In genomic region chr17:7016886-7017826, GRCh38 we compare ENCODE assay signal across 1 cellular context.
A peak's percentile ranks its signal among the peaks of the same experiment; 100 is the strongest.
TF ChIP-seq lines count a peak whose summit lies in the region.

No MANE protein-coding gene starts in this region.

TF ChIP-seq in K562, 482 proteins besides CTCF, POLR2A, EP300 and RAD21:
- TF ChIP-seq NRF1 (conservative IDR thresholded peaks at IDR 0.05 in 1 of 2, IDR thresholded peaks at IDR 0.05 in 1 of 2), result 0 out of 4 replicates have a peak, but pooled peaks of 1 of the 2 experiments have one; percentile 14
- TF ChIP-seq HDAC1 (IDR thresholded peaks at IDR 0.05), result no peak
- TF ChIP-seq NR2C2 (CRISPR knock-in tag; IDR thresholded peaks at IDR 0.05), result peak; percentile 15; the same call in 1 of the 2 replicates
- TF ChIP-seq NR2C2 (tag; IDR thresholded peaks at IDR 0.05), result peak; percentile 52; the same call in 1 of the 2 replicates
- TF ChIP-seq HBP1 (CRISPR knock-in tag; IDR thresholded peaks at IDR 0.05), result no peak
- peak; percentile 21 for TF ChIP-seq TAF1 (IDR thresholded peaks at IDR 0.05; ENCODE audit: control insufficient read depth, extremely low read depth, insufficient read depth, low read length, severe bottlenecking)
- TF ChIP-seq ZNF740 (CRISPR knock-in tag; IDR thresholded peaks at IDR 0.05), result no peak
- no peak for TF ChIP-seq ZNF740 (tag; IDR thresholded peaks at IDR 0.05)
- no peak for TF ChIP-seq HMG20B (CRISPR knock-in tag; IDR thresholded peaks at IDR 0.05)
- TF ChIP-seq ZBTB2 (IDR thresholded peaks at IDR 0.05), result no peak
- no peak for TF ChIP-seq ZNF444 (CRISPR knock-in tag; IDR thresholded peaks at IDR 0.05)
- TF ChIP-seq MBD1 (CRISPR knock-in tag; IDR thresholded peaks at IDR 0.05), result no peak
- no peak for TF ChIP-seq ZNF282 (CRISPR knock-in tag; IDR thresholded peaks at IDR 0.05)
- TF ChIP-seq PRPF4 (IDR thresholded peaks at IDR 0.05; ENCODE audit: insufficient read depth, low read depth, low read length, poor library complexity, severe bottlenecking), result no peak
- 0 out of 2 replicates have a peak, but pooled peaks have one; percentile 15 for TF ChIP-seq CTBP1 (IDR thresholded peaks at IDR 0.05; ENCODE audit: borderline replicate concordance)
- no peak for TF ChIP-seq SMARCA5 (IDR thresholded peaks at IDR 0.05)
- TF ChIP-seq ESRRA (IDR thresholded peaks at IDR 0.05; ENCODE audit: borderline replicate concordance, low read depth), result peak; percentile 81
- TF ChIP-seq ZSCAN32 (CRISPR knock-in tag; IDR thresholded peaks at IDR 0.05), result no peak
- TF ChIP-seq SMC3 (conservative IDR thresholded peaks at IDR 0.05; ENCODE audit: insufficient read depth, low read depth, low read length), result no peak
- no peak for TF ChIP-seq ZNF583 (CRISPR knock-in tag; IDR thresholded peaks at IDR 0.05)
- no peak for TF ChIP-seq PCBP2 (IDR thresholded peaks at IDR 0.05; ENCODE audit: low read depth, low read length, poor library complexity, severe bottlenecking)
- peak; percentile 26; the same call in 1 of the 2 replicates for TF ChIP-seq KAT7 (CRISPR knock-in tag; IDR thresholded peaks at IDR 0.05; ENCODE audit: borderline replicate concordance)
- no peak for TF ChIP-seq BCL6 (CRISPR knock-in tag; IDR thresholded peaks at IDR 0.05)
- TF ChIP-seq ZNF77 (CRISPR knock-in tag; IDR thresholded peaks at IDR 0.05), result no peak
- 0 out of 2 replicates have a peak, but pooled peaks have one; percentile 25 for TF ChIP-seq ATF7 (IDR thresholded peaks at IDR 0.05)
- no peak for TF ChIP-seq TCF7 (IDR thresholded peaks at IDR 0.05; ENCODE audit: borderline replicate concordance)
- TF ChIP-seq ZNF592 (IDR thresholded peaks at IDR 0.05), result 0 out of 2 replicates have a peak, but pooled peaks have one; percentile 19
- no peak for TF ChIP-seq ZC3H8 (IDR thresholded peaks at IDR 0.05)
- no peak for TF ChIP-seq ZNF347 (CRISPR knock-in tag; IDR thresholded peaks at IDR 0.05; ENCODE audit: low read depth)
- TF ChIP-seq FOXA1 (IDR thresholded peaks at IDR 0.05; ENCODE audit: borderline replicate concordance), result no peak
- TF ChIP-seq HNRNPH1 (optimal IDR thresholded peaks at IDR 0.05; ENCODE audit: low read depth, low read length), result no peak
- peak; percentile 84 for TF ChIP-seq NR2C1 (IDR thresholded peaks at IDR 0.05)
- peak; percentile 79 for TF ChIP-seq NR2C1 (tag; IDR thresholded peaks at IDR 0.05)
- TF ChIP-seq NKRF (IDR thresholded peaks at IDR 0.05; ENCODE audit: borderline replicate concordance), result no peak
- peak; percentile 62 for TF ChIP-seq ZFX (CRISPR knock-in tag; IDR thresholded peaks at IDR 0.05)
- TF ChIP-seq PHB (CRISPR knock-in tag; IDR thresholded peaks at IDR 0.05), result no peak
- TF ChIP-seq ZNF584 (CRISPR knock-in tag; IDR thresholded peaks at IDR 0.05; ENCODE audit: low read depth), result no peak
- TF ChIP-seq PHF8 (IDR thresholded peaks at IDR 0.05; ENCODE audit: borderline replicate concordance, low read length), result no peak
